7 cellular contexts compared by ENCODE assay signal in the genomic region with DNA sequence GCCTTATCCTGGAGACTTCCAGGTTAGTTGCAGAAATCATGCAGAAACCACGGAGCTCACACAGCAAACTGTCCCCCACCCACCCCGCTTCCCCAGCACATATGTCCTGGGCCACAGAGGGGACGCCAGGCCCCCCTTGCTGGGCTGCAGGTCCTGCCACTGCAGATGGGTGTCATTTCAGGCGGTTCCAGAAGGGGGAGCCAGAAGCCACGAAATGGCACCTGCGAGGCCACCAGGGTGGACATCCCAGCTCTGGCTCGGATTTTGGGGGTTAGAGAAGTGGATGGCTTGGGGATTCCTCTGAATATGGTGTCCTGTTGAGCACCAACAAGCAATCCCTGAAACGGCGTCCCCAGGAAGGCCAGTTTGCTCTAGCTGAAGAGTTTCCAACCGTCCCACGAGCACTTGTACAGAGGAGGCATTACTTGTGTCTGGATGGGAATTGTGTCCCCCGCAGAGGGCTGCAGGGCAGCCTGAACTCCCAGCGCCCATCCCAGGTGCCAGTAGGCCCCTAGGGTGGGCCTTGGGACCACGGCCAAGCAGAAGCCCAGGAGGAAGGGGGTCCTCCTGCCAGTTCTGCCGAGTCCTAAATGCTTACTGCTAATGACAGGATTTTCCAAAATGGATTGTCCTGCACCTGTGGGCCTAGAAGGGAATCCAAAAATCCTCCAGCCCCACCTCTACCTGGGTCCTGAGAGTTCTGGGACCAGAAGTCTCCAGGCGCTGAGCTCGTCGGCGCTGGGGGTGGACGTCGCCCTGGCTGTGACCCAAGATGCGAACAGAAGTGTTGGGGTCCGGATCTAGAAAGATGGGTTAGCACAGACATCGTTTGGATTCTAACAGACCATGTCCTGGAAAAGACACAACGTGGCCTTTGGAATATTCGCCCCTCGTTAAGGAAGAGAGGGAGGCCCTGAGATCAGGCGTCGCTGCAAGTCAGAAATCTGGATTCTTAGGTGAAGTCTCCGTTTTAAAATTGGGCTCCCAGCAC. TPM values are rescaled to one million over a fixed set of nuclear protein-coding genes. Genes with fewer than 3 reads are reported as not detected.
DNase-seq lines count a peak whose midpoint lies in the region; ATAC-seq and TF ChIP-seq lines count a peak whose summit lies in the region.

No MANE protein-coding gene starts in this region.

- H3K27ac ChIP-seq in SK-N-SH (ENCODE audit: low read depth in 2 of 2, low read length in 1 of 2) (no peak overlapping the region), smooth muscle cell (ENCODE audit: low read depth) (no peak overlapping the region)

- 63% methylated on average over 19 of the region's 30 CpGs for WGBS in SK-N-SH (ENCODE audit: low lambda C conversion rate)
- 66% methylated on average over 30 of the region's 30 CpGs for WGBS in smooth muscle cell (ENCODE audit: low lambda C conversion rate)

- no peaks in the 10 kb centered on the region for H3K9me3 ChIP-seq in SK-N-SH
- no peaks in the 10 kb centered on the region for H3K9me3 ChIP-seq in smooth muscle cell (replicated peaks; ENCODE audit: low read depth)

- no peaks in the 10 kb centered on the region; a peak in 1 of 4 replicates for H3K4me1 ChIP-seq in SK-N-SH (ENCODE audit: control insufficient read depth in 1 of 2, insufficient read depth in 2 of 2, low read depth in 1 of 2, low read length in 1 of 2)
- no peaks in the 10 kb centered on the region for H3K4me1 ChIP-seq in smooth muscle cell (ENCODE audit: low read depth)

- no peaks in the 10 kb centered on the region for H3K79me2 ChIP-seq in SK-N-SH (ENCODE audit: insufficient read depth)
- no peaks in the 10 kb centered on the region for H3K79me2 ChIP-seq in smooth muscle cell (ENCODE audit: low read depth)

- TF ChIP-seq RAD21 in SK-N-SH (IDR thresholded peaks at IDR 0.05; ENCODE audit: low read length) = peak; percentile 86

- ATAC-seq in HG02763 (IDR thresholded peaks at IDR 0.05; ENCODE audit: unreplicated experiment) (peak; percentile 43), GM19455 (IDR thresholded peaks at IDR 0.05; ENCODE audit: unreplicated experiment) (no peak)

- H4K20me1 ChIP-seq in SK-N-SH (ENCODE audit: insufficient read depth) (no peaks in the 10 kb centered on the region), smooth muscle cell (ENCODE audit: low read depth) (no peaks in the 10 kb centered on the region)

- no peak overlapping the region for H2AFZ ChIP-seq in SK-N-SH (ENCODE audit: low read depth)
- H2AFZ ChIP-seq in smooth muscle cell (ENCODE audit: low read depth) = no peak overlapping the region

- H3K27me3 ChIP-seq in SK-N-SH (ENCODE audit: insufficient read depth) = peaks cover 39% of the 10 kb centered on the region
- H3K27me3 ChIP-seq in smooth muscle cell (ENCODE audit: low read depth) = no peaks in the 10 kb centered on the region

- H3K9me2 ChIP-seq in SK-N-SH = no peaks in the 10 kb centered on the region

- CTCF ChIA-PET in SK-N-SH (lab: Yijun Ruan, JAX) = interaction anchor here (0.7 to 7.0 kb wide), 28 partner anchors 9 to 508 kb away, joined by 3 to 41 read pairs (median 4); no protein-coding TSS in a partner anchor

- no peak overlapping the region for H3K9ac ChIP-seq in SK-N-SH
- no peak overlapping the region for H3K9ac ChIP-seq in smooth muscle cell (ENCODE audit: low read depth)

- TF ChIP-seq CTCF in GM10266 (IDR thresholded peaks at IDR 0.05; ENCODE audit: control insufficient read depth, insufficient read depth, low read depth, missing control alignments) (peak; percentile 95), SK-N-SH (IDR thresholded peaks at IDR 0.05) (peak; percentile 86), smooth muscle cell (IDR thresholded peaks at IDR 0.05; ENCODE audit: borderline replicate concordance, insufficient read depth, poor library complexity, severe bottlenecking) (peak; percentile 96)

- DNase-seq in GM10266 (ENCODE audit: extremely low spot score) (peak; percentile 88), SK-N-SH (peak; percentile 92), amygdala (lab: John Stamatoyannopoulos, UW) (peak in 44 of 56 donors; percentile 13 to 83 (median 54)), hepatic stellate cell (ENCODE audit: low spot score) (peak; percentile 84), smooth muscle cell (lab: John Stamatoyannopoulos, UW; ENCODE audit: unreplicated experiment) (peak; percentile 42)

- H3F3A ChIP-seq in SK-N-SH (replicated peaks; ENCODE audit: insufficient read depth) (no peaks in the 10 kb centered on the region), smooth muscle cell (ENCODE audit: low read depth) (no peaks in the 10 kb centered on the region)

- H3K4me2 ChIP-seq in SK-N-SH = no peak overlapping the region
- no peak overlapping the region for H3K4me2 ChIP-seq in smooth muscle cell

- TF ChIP-seq EP300 in SK-N-SH (IDR thresholded peaks at IDR 0.05; ENCODE audit: borderline replicate concordance in 1 of 2, low read depth in 1 of 2, low read length in 1 of 2) = no peak

- H3K4me3 ChIP-seq in SK-N-SH (ENCODE audit: low read depth in 2 of 2, low read length in 1 of 2) (no peak overlapping the region), smooth muscle cell (no peak overlapping the region)

- POLR2A ChIA-PET in SK-N-SH (lab: Yijun Ruan, JAX) = no interaction called here

- H3K36me3 ChIP-seq in SK-N-SH (replicated peaks in 1 of 2; ENCODE audit: control insufficient read depth in 1 of 2, insufficient read depth in 2 of 2, low read length in 1 of 2) (peaks cover 3 to 6% of the 10 kb centered on the region in 2 experiments), smooth muscle cell (ENCODE audit: low read depth) (no peaks in the 10 kb centered on the region)

TF ChIP-seq in SK-N-SH, 30 proteins besides CTCF, POLR2A, EP300 and RAD21:
- TF ChIP-seq, protein P1, sequence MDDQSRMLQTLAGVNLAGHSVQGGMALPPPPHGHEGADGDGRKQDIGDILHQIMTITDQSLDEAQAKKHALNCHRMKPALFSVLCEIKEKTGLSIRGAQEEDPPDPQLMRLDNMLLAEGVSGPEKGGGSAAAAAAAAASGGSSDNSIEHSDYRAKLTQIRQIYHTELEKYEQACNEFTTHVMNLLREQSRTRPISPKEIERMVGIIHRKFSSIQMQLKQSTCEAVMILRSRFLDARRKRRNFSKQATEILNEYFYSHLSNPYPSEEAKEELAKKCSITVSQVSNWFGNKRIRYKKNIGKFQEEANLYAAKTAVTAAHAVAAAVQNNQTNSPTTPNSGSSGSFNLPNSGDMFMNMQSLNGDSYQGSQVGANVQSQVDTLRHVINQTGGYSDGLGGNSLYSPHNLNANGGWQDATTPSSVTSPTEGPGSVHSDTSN (IDR thresholded peaks at IDR 0.05) = no peak
- TF ChIP-seq SMC3 (IDR thresholded peaks at IDR 0.05; ENCODE audit: low read depth, low read length) (peak; percentile 78), ELF1 (IDR thresholded peaks at IDR 0.05) (no peak), POLR2AphosphoS5 (IDR thresholded peaks at IDR 0.05; ENCODE audit: low read depth, low read length) (0 out of 2 replicates have a peak, but pooled peaks have one; percentile 13)
TF ChIP-seq in SK-N-SH: peak in this region for 2.

RNA-seq across cellular contexts. Expression of a gene that starts 14.6 kb away (rescaled TPM):
- polyA plus RNA-seq in SK-N-SH (2012; rRNA removed) = 0.02 TPM in 1 of 2 replicates, not detected in the other
- polyA plus RNA-seq in SK-N-SH (2012; cell fraction: cytosol; rRNA removed) = not detected in 2 replicates
- polyA plus RNA-seq in SK-N-SH (2012; cell fraction: nucleus; rRNA removed) = not detected in 2 replicates
- total RNA-seq in smooth muscle cell = 12.8 and 13.1 TPM in 2 replicates
- polyA plus RNA-seq in smooth muscle cell = 19.2 and 20.4 TPM in 2 replicates

Comparison
In these comparisons a context has a peak if more than half of its experiments do, and no peak if none do; other contexts are left out.
1. DNase-seq: peak in every context shown above with its lines; median percentile 92 in SK-N-SH; 88 in GM10266; 84 in hepatic stellate cell; 54 in amygdala; 42 in smooth muscle cell.
2. RNA of a gene that starts 14.6 kb away (polyA plus RNA-seq): 19.2 to 20.4 TPM in smooth muscle cell; 0.02 TPM in SK-N-SH; every median in the first group is over 10 times any median in the second.
3. Peak in every context shown above with its lines, with median percentiles within 50 percentile points of each other: CTCF ChIP-seq.